In genomic region chr19:6660930-6661329, GRCh38 we compare ENCODE assay signal across 19 cellular contexts. TPM values are rescaled to one million over a fixed set of nuclear protein-coding genes. Genes with fewer than 3 reads are reported as not detected.
DNase-seq lines count a peak whose midpoint lies in the region; ATAC-seq, FAIRE-seq and TF ChIP-seq lines count a peak whose summit lies in the region.
"Had no signal": no experiment of that assay in that cellular context is flagged by ENCODE, and none has a peak within 500 bp of the region (broad histone marks: within the 10 kb centered on the region; RNA-seq: fewer than 3 reads in every experiment).

No MANE protein-coding gene starts in this region.

- POLR2A ChIA-PET in activated CD4-positive, alpha-beta memory T cell treated with anti-CD3 and anti-CD28 coated beads, Interleukin-2, amount 10 ng/mL, durations not matched to agents 7 days and 5 days (lab: Charles Lee) = interaction anchor here (1.8 to 2.2 kb wide), 2 partner anchors 9 to 19 kb away, joined by 7 to 11 read pairs; partner anchors contain the start of gene TNFSF14

- no peaks in the 10 kb centered on the region for H3K27me3 Mint-ChIP-seq in activated naive CD4-positive, alpha-beta T cell treated with anti-CD3 and anti-CD28 coated beads, Interleukin-2, amount 50 U/mL, for 24 hours
- H3K27me3 Mint-ChIP-seq in activated CD4-positive, alpha-beta memory T cell treated with anti-CD3 and anti-CD28 coated beads, Interleukin-2, amount 10 ng/mL, durations not matched to agents 7 days and 5 days = no peaks in the 10 kb centered on the region
- peaks cover 11% of the 10 kb centered on the region for H3K27me3 Mint-ChIP-seq in endothelial cell (ENCODE audit: unreplicated experiment)
- H3K27me3 Mint-ChIP-seq: T-helper 17 cell had no signal

- H3K9me3 ChIP-seq in left lung = no peaks in the 10 kb centered on the region
- H3K9me3 ChIP-seq: colonic mucosa, mucosa of descending colon had no signal

- peak overlapping the region; percentile 87 for H3K27ac Mint-ChIP-seq in activated naive CD4-positive, alpha-beta T cell treated with anti-CD3 and anti-CD28 coated beads, Interleukin-2, amount 50 U/mL, for 24 hours
- peak overlapping the region; percentile 7 for H3K27ac Mint-ChIP-seq in activated CD4-positive, alpha-beta memory T cell treated with anti-CD3 and anti-CD28 coated beads, Interleukin-2, amount 10 ng/mL, durations not matched to agents 7 days and 5 days
- H3K27ac Mint-ChIP-seq in endothelial cell (ENCODE audit: unreplicated experiment) = no peak overlapping the region
- H3K27ac Mint-ChIP-seq: T-helper 17 cell had no signal

- intact Hi-C loops in left lung (cut with DNase I) = no loop called here

- no peaks in the 10 kb centered on the region for H3K9me3 Mint-ChIP-seq in activated naive CD4-positive, alpha-beta T cell treated with anti-CD3 and anti-CD28 coated beads, Interleukin-2, amount 50 U/mL, for 24 hours
- H3K9me3 Mint-ChIP-seq in activated CD4-positive, alpha-beta memory T cell treated with anti-CD3 and anti-CD28 coated beads, Interleukin-2, amount 10 ng/mL, durations not matched to agents 7 days and 5 days = no peaks in the 10 kb centered on the region
- peaks cover 31% of the 10 kb centered on the region for H3K9me3 Mint-ChIP-seq in endothelial cell (ENCODE audit: unreplicated experiment)

- TF ChIP-seq CTCF in left lung (IDR thresholded peaks at IDR 0.05) = no peak
- no peak for TF ChIP-seq CTCF in endothelial cell (IDR thresholded peaks at IDR 0.05; ENCODE audit: unreplicated experiment)

- ATAC-seq in left lung = peak; percentile 26
- ATAC-seq in GM18511 (IDR thresholded peaks at IDR 0.05; ENCODE audit: unreplicated experiment) = no peak
- ATAC-seq: mucosa of descending colon had no signal

- H3K27ac ChIP-seq in left lung = no peak overlapping the region
- H3K27ac ChIP-seq: colonic mucosa, KMS-11 had no signal

- H3K4me3 Mint-ChIP-seq in activated naive CD4-positive, alpha-beta T cell treated with anti-CD3 and anti-CD28 coated beads, Interleukin-2, amount 50 U/mL, for 24 hours = peak overlapping the region; percentile 77
- no peak overlapping the region for H3K4me3 Mint-ChIP-seq in activated CD4-positive, alpha-beta memory T cell treated with anti-CD3 and anti-CD28 coated beads, Interleukin-2, amount 10 ng/mL, durations not matched to agents 7 days and 5 days
- H3K4me3 Mint-ChIP-seq in endothelial cell (ENCODE audit: unreplicated experiment) = no peak overlapping the region

- no peak for DNase-seq in activated naive CD4-positive, alpha-beta T cell treated with anti-CD3 and anti-CD28 coated beads, Interleukin-2, amount 50 U/mL, for 16 hours
- DNase-seq in activated CD4-positive, alpha-beta memory T cell treated with anti-CD3 and anti-CD28 coated beads, Interleukin-2, amount 10 ng/mL, durations not matched to agents 7 days and 5 days = no peak
- DNase-seq in left lung (no peak), GM12891 (ENCODE audit: insufficient read length, low spot score) (no peak), endothelial cell (ENCODE audit: low spot score) (no peak)
- no peak for DNase-seq in stimulated activated naive CD4-positive, alpha-beta T cell treated with Interleukin-2 at 50 U/mL for 16 hours (lab: John Stamatoyannopoulos, UW)
- DNase-seq: colonic mucosa, erythroblast, glutamatergic neuron, kidney, mucosa of descending colon, NCI-H2227 treated with DMSO at 0.1 percent for 48 hours, T-helper 17 cell had no signal

- no peak for TF ChIP-seq POLR2A in GM12891 (IDR thresholded peaks at IDR 0.05; ENCODE audit: low read depth, low read length)

- peaks cover 20% of the 10 kb centered on the region for H3K4me1 Mint-ChIP-seq in activated naive CD4-positive, alpha-beta T cell treated with anti-CD3 and anti-CD28 coated beads, Interleukin-2, amount 50 U/mL, for 24 hours
- peaks cover 25% of the 10 kb centered on the region for H3K4me1 Mint-ChIP-seq in activated CD4-positive, alpha-beta memory T cell treated with anti-CD3 and anti-CD28 coated beads, Interleukin-2, amount 10 ng/mL, durations not matched to agents 7 days and 5 days
- H3K4me1 Mint-ChIP-seq in endothelial cell (ENCODE audit: unreplicated experiment) = no peaks in the 10 kb centered on the region

- CTCF ChIA-PET in activated CD4-positive, alpha-beta memory T cell treated with anti-CD3 and anti-CD28 coated beads, Interleukin-2, amount 10 ng/mL, durations not matched to agents 7 days and 5 days (lab: Charles Lee) = no interaction called here

- peaks cover 0 to 33% of the 10 kb centered on the region in 2 donors for H3K4me1 ChIP-seq in left lung
- H3K4me1 ChIP-seq: colonic mucosa had no signal

- peaks cover 16 to 61% of the 10 kb centered on the region in 2 donors for H3K27me3 ChIP-seq in left lung

- H3K4me3 ChIP-seq in left lung = no peak overlapping the region
- H3K4me3 ChIP-seq: colonic mucosa, mucosa of descending colon, skin epidermis had no signal

- FAIRE-seq in GM12891 (lab: Jason Lieb, UNC) = no peak
- FAIRE-seq: astrocyte, kidney, urothelium cell line had no signal

- H3K36me3 Mint-ChIP-seq in activated naive CD4-positive, alpha-beta T cell treated with anti-CD3 and anti-CD28 coated beads, Interleukin-2, amount 50 U/mL, for 24 hours = peaks cover 22% of the 10 kb centered on the region
- peaks cover 17% of the 10 kb centered on the region for H3K36me3 Mint-ChIP-seq in activated CD4-positive, alpha-beta memory T cell treated with anti-CD3 and anti-CD28 coated beads, Interleukin-2, amount 10 ng/mL, durations not matched to agents 7 days and 5 days (ENCODE audit: low read depth)
- H3K36me3 Mint-ChIP-seq in endothelial cell (ENCODE audit: low read depth, unreplicated experiment) = peaks cover 8% of the 10 kb centered on the region

- peaks cover 0 to 15% of the 10 kb centered on the region in 2 donors for H3K36me3 ChIP-seq in left lung
- H3K36me3 ChIP-seq: colonic mucosa had no signal

TF ChIP-seq in GM12891, 5 proteins besides CTCF, POLR2A, EP300 and RAD21:
- TF ChIP-seq PAX5 (IDR thresholded peaks at IDR 0.05; ENCODE audit: insufficient read depth, low read length, severe bottlenecking) (no peak), SPI1 (IDR thresholded peaks at IDR 0.05; ENCODE audit: low read depth, low read length) (no peak), TAF1 (IDR thresholded peaks at IDR 0.05; ENCODE audit: low read depth, low read length) (no peak), POU2F2 (IDR thresholded peaks at IDR 0.05; ENCODE audit: low read depth, low read length) (no peak), POLR2AphosphoS5 (IDR thresholded peaks at IDR 0.05; ENCODE audit: low read depth, low read length) (no peak)

RNA-seq across cellular contexts. Expression of gene TNFSF14, which starts 9.0 kb away (rescaled TPM):
- total RNA-seq in activated CD4-positive, alpha-beta memory T cell treated with anti-CD3 and anti-CD28 coated beads, Interleukin-2, amount 10 ng/mL, durations not matched to agents 7 days and 5 days = 10 to 100 TPM; 17.3 to 18.4 TPM
- total RNA-seq in left lung (1 to 10 TPM; 2.1 to 6.2 TPM), endothelial cell (ENCODE audit: unreplicated experiment) (not detected)
- polyA plus RNA-seq in GM12891 (2012; ENCODE audit: low read depth, missing spikeins) = 6.6 TPM
- total RNA-seq: astrocyte had no signal

RNA-seq across cellular contexts. Expression of gene C3, which starts 59.5 kb away (rescaled TPM):
- under 1 TPM; 0.28 to 0.60 TPM for total RNA-seq in activated CD4-positive, alpha-beta memory T cell treated with anti-CD3 and anti-CD28 coated beads, Interleukin-2, amount 10 ng/mL, durations not matched to agents 7 days and 5 days
- total RNA-seq in left lung = 100 to 1,000 TPM; 748 to 881 TPM
- 0.62 TPM for polyA plus RNA-seq in GM12891 (2012; ENCODE audit: low read depth, missing spikeins)
- total RNA-seq in endothelial cell (ENCODE audit: unreplicated experiment) = not detected

Comparison
In these comparisons a context has a peak if more than half of its experiments do, and no peak if none do; other contexts are left out.
1. RNA of gene C3, which starts 59.5 kb away (total RNA-seq): 748 to 881 TPM in left lung; 0.28 to 0.60 TPM in activated CD4-positive, alpha-beta memory T cell treated with anti-CD3 and anti-CD28 coated beads, Interleukin-2, amount 10 ng/mL, durations not matched to agents 7 days and 5 days and not detected in endothelial cell (single experiment); every median in the first group is over 100 times any median in the second.